In genomic region chr12:54300732-54301427, GRCh38 we compare ENCODE assay signal across 8 cellular contexts. TPM values are rescaled to one million over a fixed set of nuclear protein-coding genes. Genes with fewer than 3 reads are reported as not detected.
DNase-seq lines count a peak whose midpoint lies in the region; ATAC-seq and TF ChIP-seq lines count a peak whose summit lies in the region.

Gene NFE2 (minus strand): TSS chr12:54301015. CDS start chr12:54295248, 5,767 bp downstream.

- H2BK120ac ChIP-seq in H9 (ENCODE audit: low read depth, low read length, poor library complexity, severe bottlenecking), result no peak within 1 kb of the TSS

- peak within 1 kb of the TSS; percentile 85 to 92 (median 87); a peak in 6 of 7 replicates for H3K27ac Mint-ChIP-seq in H9

- peak within 1 kb of the TSS; percentile 57 to 79 for H3K4me3 Mint-ChIP-seq in H9

- H3K27ac ChIP-seq in H9 (ENCODE audit: insufficient read length, low read depth, low read length) (no peak within 1 kb of the TSS), OCI-LY7 (ENCODE audit: low read depth, low read length, poor library complexity, severe bottlenecking) (no peak within 1 kb of the TSS), smooth muscle cell (ENCODE audit: low read depth) (no peak within 1 kb of the TSS)

- H3K14ac ChIP-seq in H9 (ENCODE audit: insufficient read depth, low read length), result peak within 1 kb of the TSS; percentile 4; the same call in 1 of the 2 replicates

- no peak within 1 kb of the TSS for H4K8ac ChIP-seq in H9 (replicated peaks; ENCODE audit: insufficient read length, low read depth, low read length)

- no peak within 1 kb of the TSS for H4K91ac ChIP-seq in H9 (ENCODE audit: insufficient read length, low read depth, low read length)

- H3K36me3 Mint-ChIP-seq in H9 (ENCODE audit: insufficient read depth in 1 of 3, low read depth in 3 of 3), result no peaks in the 10 kb centered on the region

- DNase-seq in AG08396 (ENCODE audit: low spot score) (peak; percentile 69), H9 (peak; percentile 93), OCI-LY7 (ENCODE audit: low spot score) (no peak), astrocyte of the hippocampus (ENCODE audit: low read depth, low spot score) (peak; percentile 87), smooth muscle cell (lab: John Stamatoyannopoulos, UW; ENCODE audit: unreplicated experiment) (peak; percentile 11)

- H3K23me2 ChIP-seq in H9 (ENCODE audit: insufficient read length, low read depth, low read length, poor library complexity, severe bottlenecking), result peaks cover 6% of the 10 kb centered on the region

- no peaks in the 10 kb centered on the region for H3K36me3 ChIP-seq in OCI-LY7 (ENCODE audit: insufficient read depth, low read length)
- H3K36me3 ChIP-seq in smooth muscle cell (ENCODE audit: low read depth), result no peaks in the 10 kb centered on the region

- no peak within 1 kb of the TSS for H2BK12ac ChIP-seq in H9 (ENCODE audit: insufficient read length, low read depth, low read length)

- no peaks in the 10 kb centered on the region for H3K9me3 Mint-ChIP-seq in H9

- no peak within 1 kb of the TSS for H2BK20ac ChIP-seq in H9 (ENCODE audit: low read depth, low read length, poor library complexity, severe bottlenecking)

- no TSS peak for BruUV-seq in OCI-LY7 (replicated peaks; lab: Mats Ljungman, UMichigan)

- no peak within 1 kb of the TSS for H3K56ac ChIP-seq in H9 (ENCODE audit: insufficient read length, low read depth, low read length)

- CTCF ChIA-PET in OCI-LY7 (lab: Charles Lee; ENCODE audit: unreplicated experiment), result no interaction called here

- H3F3A ChIP-seq in smooth muscle cell (ENCODE audit: low read depth), result no peaks in the 10 kb centered on the region

- no peak within 1 kb of the TSS; the same call in 1 of the 2 replicates for H3K4ac ChIP-seq in H9 (ENCODE audit: low read depth, low read length)

- H4K20me1 ChIP-seq in H9 (ENCODE audit: control insufficient read depth, insufficient read depth, insufficient read length), result no peaks in the 10 kb centered on the region
- H4K20me1 ChIP-seq in OCI-LY7 (ENCODE audit: insufficient read depth, low read length), result no peaks in the 10 kb centered on the region
- no peaks in the 10 kb centered on the region for H4K20me1 ChIP-seq in smooth muscle cell (ENCODE audit: low read depth)

- H3K79me2 ChIP-seq in H9 (ENCODE audit: insufficient read depth, low read length), result no peaks in the 10 kb centered on the region
- H3K79me2 ChIP-seq in OCI-LY7 (ENCODE audit: insufficient read depth, low read depth, low read length), result no peaks in the 10 kb centered on the region
- no peaks in the 10 kb centered on the region for H3K79me2 ChIP-seq in smooth muscle cell (ENCODE audit: low read depth)

- peaks cover 33% of the 10 kb centered on the region for H3K27me3 Mint-ChIP-seq in H9 (ENCODE audit: low read depth)

- ATAC-seq in HG03439 (IDR thresholded peaks at IDR 0.05; ENCODE audit: unreplicated experiment) (no peak), HG03342 (IDR thresholded peaks at IDR 0.05; ENCODE audit: unreplicated experiment) (no peak)

- H3K4me3 ChIP-seq in OCI-LY7 (ENCODE audit: low read depth, low read length, poor library complexity, severe bottlenecking), result no peak within 1 kb of the TSS
- peak within 1 kb of the TSS; percentile 57 for H3K4me3 ChIP-seq in iPS-18c (ENCODE audit: insufficient read depth, low read depth, low read length)
- H3K4me3 ChIP-seq in smooth muscle cell, result peak within 1 kb of the TSS; percentile 34

- peaks cover 7% of the 10 kb centered on the region; the same call in 1 of the 2 replicates for H3K27me3 ChIP-seq in H9 (ENCODE audit: insufficient read depth, low read length)
- no peaks in the 10 kb centered on the region for H3K27me3 ChIP-seq in smooth muscle cell (ENCODE audit: low read depth)

- peak within 1 kb of the TSS; percentile 0 for H3K9ac ChIP-seq in H9 (ENCODE audit: extremely low read depth, insufficient read length, low read length)
- H3K9ac ChIP-seq in smooth muscle cell (ENCODE audit: low read depth), result no peak within 1 kb of the TSS

- no peak within 1 kb of the TSS for H2BK5ac ChIP-seq in H9 (ENCODE audit: insufficient read length, low read length)

- no peak within 1 kb of the TSS for H3T11ph ChIP-seq in H9 (ENCODE audit: low read length)

- no peaks in the 10 kb centered on the region for H3K9me2 ChIP-seq in OCI-LY7 (ENCODE audit: insufficient read depth, low read length)

- no peak within 1 kb of the TSS for H2AK5ac ChIP-seq in H9 (ENCODE audit: insufficient read length, low read length)

- TF ChIP-seq CTCF in H9 (conservative IDR thresholded peaks at IDR 0.05), result peak; percentile 32; the same call in 2 of the 3 replicates
- no peak for TF ChIP-seq CTCF in OCI-LY7 (conservative IDR thresholded peaks at IDR 0.05; ENCODE audit: low read length)
- TF ChIP-seq CTCF in smooth muscle cell (IDR thresholded peaks at IDR 0.05; ENCODE audit: borderline replicate concordance, insufficient read depth, poor library complexity, severe bottlenecking), result no peak

- no peaks in the 10 kb centered on the region for H3K79me1 ChIP-seq in H9 (ENCODE audit: insufficient read depth, low read depth, low read length, poor library complexity, severe bottlenecking)

- peaks cover 51 to 60% of the 10 kb centered on the region in 2 experiments for H3K4me1 Mint-ChIP-seq in H9

- H3K23ac ChIP-seq in H9 (ENCODE audit: insufficient read length, low read depth, low read length), result no peak within 1 kb of the TSS

- no peak within 1 kb of the TSS for H4K5ac ChIP-seq in H9 (ENCODE audit: insufficient read length, low read depth, low read length)

- POLR2A ChIA-PET in OCI-LY7 (lab: Charles Lee), result interaction anchor here (0.5 kb wide), 1 partner anchor 26 kb away, joined by 6 read pairs; no protein-coding TSS in a partner anchor

- intact Hi-C loops in OCI-LY7 (cut with micrococcal nuclease; ENCODE audit: unreplicated experiment), result no loop called here

- H3K4me1 ChIP-seq in H9 (ENCODE audit: insufficient read depth, low read length), result peaks cover 11% of the 10 kb centered on the region; the same call in 1 of the 2 replicates
- H3K4me1 ChIP-seq in OCI-LY7 (ENCODE audit: insufficient read depth, low read length, poor library complexity, severe bottlenecking), result peaks cover 11% of the 10 kb centered on the region
- H3K4me1 ChIP-seq in smooth muscle cell (ENCODE audit: low read depth), result peaks cover 26% of the 10 kb centered on the region

- no peak within 1 kb of the TSS for H2AFZ ChIP-seq in H9 (ENCODE audit: low read length)
- no peak within 1 kb of the TSS for H2AFZ ChIP-seq in OCI-LY7 (ENCODE audit: low read length)
- H2AFZ ChIP-seq in smooth muscle cell (ENCODE audit: low read depth), result peak within 1 kb of the TSS; percentile 40

- H3K18ac ChIP-seq in H9 (ENCODE audit: insufficient read length, low read depth, low read length), result peak within 1 kb of the TSS; percentile 48

- H3K9me3 ChIP-seq in H9 (ENCODE audit: control insufficient read depth, low read depth, low read length) (no peaks in the 10 kb centered on the region), OCI-LY7 (ENCODE audit: low read length) (no peaks in the 10 kb centered on the region), iPS-18c (ENCODE audit: control insufficient read depth, insufficient read depth, low read length) (no peaks in the 10 kb centered on the region), smooth muscle cell (replicated peaks; ENCODE audit: low read depth) (no peaks in the 10 kb centered on the region)

- no peak within 1 kb of the TSS for H2BK15ac ChIP-seq in H9 (ENCODE audit: low read depth, low read length)

- no CpG with 5 or more reads among the region's 26 CpGs for WGBS in H9 (ENCODE audit: extremely low coverage, insufficient read length, low lambda C conversion rate)
- WGBS in smooth muscle cell (ENCODE audit: low lambda C conversion rate), result 6% methylated on average over 15 of the region's 26 CpGs

- peak within 1 kb of the TSS; percentile 84 for H3K4me2 ChIP-seq in H9 (ENCODE audit: insufficient read depth, insufficient read length, low read length)
- peak within 1 kb of the TSS; percentile 33 for H3K4me2 ChIP-seq in OCI-LY7 (ENCODE audit: low read length)
- peak within 1 kb of the TSS; percentile 82 for H3K4me2 ChIP-seq in smooth muscle cell

RNA-seq across cellular contexts. Expression of gene NFE2, which starts in this region (rescaled TPM):
- 1.2 and 1.5 TPM in 2 replicates for total RNA-seq in H9 (2021)
- not detected in 2 replicates for total RNA-seq in OCI-LY7 (2014; rRNA removed; shearing (Covaris generic))
- not detected in 2 replicates for total RNA-seq in OCI-LY7 (2022)
- 0.13 TPM in 1 of 2 replicates, not detected in the other for total RNA-seq in smooth muscle cell
- 0.24 and 1.9 TPM in 2 replicates for polyA plus RNA-seq in smooth muscle cell

Comparison
In these comparisons a context has a peak if more than half of its experiments do, and no peak if none do; other contexts are left out.
1. H3K4me2 ChIP-seq: peak in every context shown above with its lines; median percentile 84 in H9; 82 in smooth muscle cell; 33 in OCI-LY7.